In genomic region chrX:74535633-74536141, GRCh38 we compare ENCODE assay signal across 8 cellular contexts.
DNase-seq lines count a peak whose midpoint lies in the region; ATAC-seq and TF ChIP-seq lines count a peak whose summit lies in the region.

No MANE protein-coding gene starts in this region.

- TF ChIP-seq CTCF in HL-60 (IDR thresholded peaks at IDR 0.05; ENCODE audit: insufficient read depth, low read length), result no peak

- intact Hi-C loops in left colon (cut with DNase I, micrococcal nuclease), result loop anchor here in 1 of 2 donors (5.0 kb wide), 1 partner anchor 153 kb away; no protein-coding TSS in a partner anchor

- peak; percentile 89 for ATAC-seq in left colon

- peak; percentile 8 for DNase-seq in stimulated activated CD4-positive, alpha-beta T cell treated with anti-CD3 and anti-CD28 coated beads, Interleukin-12 subunit alpha, Interleukin-12 subunit beta, amount 100 ng/mL, for 4 hours
- DNase-seq in stimulated activated CD4-positive, alpha-beta T cell treated with anti-CD3 and anti-CD28 coated beads, Interleukin-2, amount 100 ng/mL, for 48 hours, result no peak
- DNase-seq in HL-60 (ENCODE audit: low read depth in 1 of 2, low spot score in 1 of 2) (no peak), UCSD-AML1 (lab: John Stamatoyannopoulos, UW; ENCODE audit: unreplicated experiment) (peak; percentile 62), left colon (peak; percentile 73 to 81), KBM-7 (no peak)
- peak; percentile 11 for DNase-seq in stimulated activated CD4-positive, alpha-beta T cell treated with anti-CD3 and anti-CD28 coated beads, Interleukin-2, amount 100 ng/mL, for 4 hours (ENCODE audit: low read depth)

- H3K27me3 ChIP-seq in HL-60 (ENCODE audit: insufficient read depth, poor library complexity, severe bottlenecking), result no peaks in the 10 kb centered on the region

- peak overlapping the region; percentile 41 for H3K4me3 ChIP-seq in HL-60 (replicated peaks; ENCODE audit: insufficient read depth, low read length)

- H3K27ac ChIP-seq in HL-60 (replicated peaks), result no peak overlapping the region
- H3K27ac ChIP-seq in cingulate gyrus (ENCODE audit: low read depth, low read length), result peak overlapping the region; percentile 72

- in situ Hi-C loops in KBM-7 (cut with MboI; ENCODE audit: low pct_unique_long_range_greater_than_20kb, low sequenced_read_pairs), result no loop called here

Comparison
In these comparisons a context has a peak if more than half of its experiments do, and no peak if none do; other contexts are left out.
1. DNase-seq: peak in stimulated activated CD4-positive, alpha-beta T cell treated with anti-CD3 and anti-CD28 coated beads, Interleukin-12 subunit alpha, Interleukin-12 subunit beta, amount 100 ng/mL, for 4 hours (single experiment), UCSD-AML1 (single experiment), left colon (2 of 2) and stimulated activated CD4-positive, alpha-beta T cell treated with anti-CD3 and anti-CD28 coated beads, Interleukin-2, amount 100 ng/mL, for 4 hours (single experiment); none in stimulated activated CD4-positive, alpha-beta T cell treated with anti-CD3 and anti-CD28 coated beads, Interleukin-2, amount 100 ng/mL, for 48 hours (0 of 2), HL-60 (0 of 2) and KBM-7 (single experiment).